ENCODE assay signal across 9 cellular contexts in genomic region chr17:77449373-77449907, GRCh38.
A peak's percentile ranks its signal among the peaks of the same experiment; 100 is the strongest.
DNase-seq lines count a peak whose midpoint lies in the region; ATAC-seq, FAIRE-seq and TF ChIP-seq lines count a peak whose summit lies in the region.
"Had no signal": no experiment of that assay in that cellular context is flagged by ENCODE, and none has a peak within 500 bp of the region (broad histone marks: within the 10 kb centered on the region; RNA-seq: fewer than 3 reads in every experiment).

No MANE protein-coding gene starts in this region.

- CTCF ChIA-PET in activated CD8-positive, alpha-beta memory T cell treated with anti-CD3 and anti-CD28 coated beads, Interleukin-2, amount 10 ng/mL, durations not matched to agents 7 days and 5 days (lab: Charles Lee), result interaction anchor here (1.2 to 8.6 kb wide), 5 partner anchors 8 to 45 kb away, joined by 4 to 98 read pairs (median 6); no protein-coding TSS in a partner anchor

- H3K36me3 Mint-ChIP-seq in activated CD8-positive, alpha-beta memory T cell treated with anti-CD3 and anti-CD28 coated beads, Interleukin-2, amount 10 ng/mL, durations not matched to agents 7 days and 5 days, result peaks cover 28% of the 10 kb centered on the region

- intact Hi-C loops in ascending aorta (cut with DNase I), result no loop called here

- peak overlapping the region; percentile 99 for H3K27ac Mint-ChIP-seq in activated CD8-positive, alpha-beta memory T cell treated with anti-CD3 and anti-CD28 coated beads, Interleukin-2, amount 10 ng/mL, durations not matched to agents 7 days and 5 days

- H3K4me3 Mint-ChIP-seq in activated CD8-positive, alpha-beta memory T cell treated with anti-CD3 and anti-CD28 coated beads, Interleukin-2, amount 10 ng/mL, durations not matched to agents 7 days and 5 days, result peak overlapping the region; percentile 86

- ATAC-seq in activated CD8-positive, alpha-beta memory T cell treated with anti-CD3 and anti-CD28 coated beads, Interleukin-2, amount 10 ng/mL, durations not matched to agents 7 days and 5 days, result no peak
- ATAC-seq in GM19328 (IDR thresholded peaks at IDR 0.05; ENCODE audit: unreplicated experiment) (no peak), HG03469 (IDR thresholded peaks at IDR 0.05; ENCODE audit: unreplicated experiment) (no peak)

- no peaks in the 10 kb centered on the region for H3K27me3 Mint-ChIP-seq in activated CD8-positive, alpha-beta memory T cell treated with anti-CD3 and anti-CD28 coated beads, Interleukin-2, amount 10 ng/mL, durations not matched to agents 7 days and 5 days

- H3K36me3 ChIP-seq in ascending aorta, result no peaks in the 10 kb centered on the region
- H3K36me3 ChIP-seq in mesodermal cell (ENCODE audit: control insufficient read depth, insufficient read depth, low read length), result peaks cover 11% of the 10 kb centered on the region
- peaks cover 4% of the 10 kb centered on the region for H3K36me3 ChIP-seq in thymus (ENCODE audit: control insufficient read depth, insufficient read depth)

- H3K4me3 ChIP-seq in ascending aorta (no peak overlapping the region), mesodermal cell (ENCODE audit: extremely low read depth, insufficient read depth, low read length, poor library complexity, severe bottlenecking) (no peak overlapping the region), thymus (ENCODE audit: low read length) (peak overlapping the region; percentile 96)

- H3K27me3 ChIP-seq in ascending aorta (no peaks in the 10 kb centered on the region), thymus (ENCODE audit: control insufficient read depth, insufficient read depth) (no peaks in the 10 kb centered on the region)

- WGBS in mesodermal cell (ENCODE audit: insufficient coverage in 2 of 2), 2 experiments, result 66 to 72% methylated on average over 8 to 9 of the region's 9 CpGs
- WGBS in thymus, result 69% methylated on average over 9 of the region's 9 CpGs

- no peaks in the 10 kb centered on the region for H3K9me3 ChIP-seq in ascending aorta
- H3K9me3 ChIP-seq in mesodermal cell (ENCODE audit: control insufficient read depth, low read length), result no peaks in the 10 kb centered on the region
- H3K9me3 ChIP-seq in thymus (ENCODE audit: control insufficient read depth), result no peaks in the 10 kb centered on the region
- H3K9me3 ChIP-seq: thoracic aorta had no signal

- no peak for FAIRE-seq in frontal cortex (lab: Jason Lieb, UNC)

- no peak for DNase-seq in activated CD8-positive, alpha-beta memory T cell treated with anti-CD3 and anti-CD28 coated beads, Interleukin-2, amount 10 ng/mL, durations not matched to agents 7 days and 5 days
- DNase-seq in activated CD8-positive, alpha-beta memory T cell treated with anti-CD3 and anti-CD28 coated beads, Interleukin-2, amount 50 U/mL, for 48 hours, result no peak
- DNase-seq in ascending aorta (ENCODE audit: low spot score in 2 of 2), result no peak
- no peak for DNase-seq in frontal cortex (ENCODE audit: low spot score in 2 of 2)

- H3K4me1 ChIP-seq in ascending aorta (peaks cover 18 to 23% of the 10 kb centered on the region in 2 donors), mesodermal cell (ENCODE audit: control insufficient read depth, insufficient read depth, low read length, poor library complexity, severe bottlenecking) (peaks cover 63% of the 10 kb centered on the region), thymus (ENCODE audit: control insufficient read depth, insufficient read depth, low read length) (peaks cover 46% of the 10 kb centered on the region)

- no peak for TF ChIP-seq CTCF in ascending aorta (IDR thresholded peaks at IDR 0.05)

- peak overlapping the region; percentile 4 to 72 for H3K27ac ChIP-seq in ascending aorta
- peak overlapping the region; percentile 98 for H3K27ac ChIP-seq in mesodermal cell (ENCODE audit: low read depth, low read length, severe bottlenecking)
- H3K27ac ChIP-seq in thymus (ENCODE audit: low read depth), result peak overlapping the region; percentile 97

- no peaks in the 10 kb centered on the region for H3K9me3 Mint-ChIP-seq in activated CD8-positive, alpha-beta memory T cell treated with anti-CD3 and anti-CD28 coated beads, Interleukin-2, amount 10 ng/mL, durations not matched to agents 7 days and 5 days (ENCODE audit: low read depth)

- H3K4me1 Mint-ChIP-seq in activated CD8-positive, alpha-beta memory T cell treated with anti-CD3 and anti-CD28 coated beads, Interleukin-2, amount 10 ng/mL, durations not matched to agents 7 days and 5 days, result peaks cover 72% of the 10 kb centered on the region

Comparison
In these comparisons a context has a peak if more than half of its experiments do, and no peak if none do; other contexts are left out.
1. H3K27ac ChIP-seq: peak in every context shown above with its lines; median percentile 98 in mesodermal cell; 97 in thymus; 38 in ascending aorta.